ENCODE assay signal across 28 cellular contexts in genomic region chr7:68381731-68382130, GRCh38.
"Had no signal": no experiment of that assay in that cellular context is flagged by ENCODE, and none has a peak within 500 bp of the region (broad histone marks: within the 10 kb centered on the region; RNA-seq: fewer than 3 reads in every experiment).

No MANE protein-coding gene starts in this region.

- H3K4me1 ChIP-seq: adrenal gland, body of pancreas, esophagus squamous epithelium, gastroesophageal sphincter, heart right ventricle had no signal

- H3K4me3 ChIP-seq: adrenal gland, body of pancreas, esophagus squamous epithelium, gastroesophageal sphincter, heart right ventricle, hepatocyte had no signal

- H3K36me3 ChIP-seq: adrenal gland, esophagus squamous epithelium, gastroesophageal sphincter, heart right ventricle had no signal

- DNase-seq: activated CD4-positive, alpha-beta memory T cell treated with anti-CD3 and anti-CD28 coated beads for 36 hours; activated CD4-positive, alpha-beta T cell treated with anti-CD3 and anti-CD28 coated beads for 36 hours; activated CD4-positive, alpha-beta T cell treated with anti-CD3 and anti-CD28 coated beads, Interleukin-2, amount 10 ng/mL, durations not matched to agents 24 days and 14 days; activated CD4-positive, CD25-positive, alpha-beta regulatory T cell; activated CD4-positive, CD25-positive, alpha-beta regulatory T cell treated with anti-CD3 and anti-CD28 coated beads, Interleukin-2, amount 50 U/mL, for 72 hours; activated CD8-positive, alpha-beta memory T cell treated with anti-CD3 and anti-CD28 coated beads, Interleukin-2, amount 10 ng/mL, durations not matched to agents 7 days and 5 days; activated CD8-positive, alpha-beta memory T cell treated with anti-CD3 and anti-CD28 coated beads, Interleukin-2, amount 50 U/mL, for 4 hours; activated CD8-positive, alpha-beta T cell treated with anti-CD3 and anti-CD28 coated beads, Interleukin-2, amount 10 ng/mL, durations not matched to agents 7 days and 5 days; activated effector memory CD4-positive, alpha-beta T cell treated with anti-CD3 and anti-CD28 coated beads, Interleukin-2, amount 50 U/mL, for 16 hours; activated naive CD4-positive, alpha-beta T cell treated with anti-CD3 and anti-CD28 coated beads for 36 hours; activated naive CD8-positive, alpha-beta T cell treated with anti-CD3 and anti-CD28 coated beads for 36 hours; activated naive CD8-positive, alpha-beta T cell treated with anti-CD3 and anti-CD28 coated beads, Interleukin-2, amount 50 U/mL, for 24 hours; activated T-cell treated with anti-CD3 and anti-CD28 coated beads, Interleukin-2, amount 50 U/mL, for 1 hour; activated T-cell treated with anti-CD3 and anti-CD28 coated beads, Interleukin-2, amount 50 U/mL, for 48 hours; adrenal gland; amygdala; aorta; body of pancreas; caudate nucleus; cortex of kidney; dermis blood vessel endothelial cell; effector CD8-positive, alpha-beta T cell; esophagus squamous epithelium; foreskin melanocyte; heart right ventricle had no signal

- H3K4me2 ChIP-seq: hepatocyte had no signal

- H3K27ac ChIP-seq: adrenal gland, body of pancreas, epithelial cell of prostate, esophagus squamous epithelium, gastroesophageal sphincter, heart right ventricle, hepatocyte had no signal

- H3K27me3 ChIP-seq: adrenal gland, body of pancreas, esophagus squamous epithelium, gastroesophageal sphincter, heart right ventricle, hepatocyte had no signal
